31 cellular contexts compared by ENCODE assay signal in genomic region chr1:211411639-211412038, GRCh38.
"Had no signal": no experiment of that assay in that cellular context is flagged by ENCODE, and none has a peak within 500 bp of the region (broad histone marks: within the 10 kb centered on the region; RNA-seq: fewer than 3 reads in every experiment).

No MANE protein-coding gene starts in this region.

- H3K79me2 ChIP-seq: parathyroid adenoma had no signal

- H3K4me3 ChIP-seq: neural progenitor cell, ovary, psoas muscle, right lobe of liver, skin epidermis, smooth muscle cell, spleen, suprapubic skin, testis, tibial artery, transverse colon, upper lobe of right lung, uterus had no signal

- H3K4me3 Mint-ChIP-seq: natural killer cell; nephron; neural progenitor cell; stimulated activated memory B cell treated with anti-CD40 and anti-IgM and Interleukin-4, amounts not matched to agents 10 μg/mL and 1 μg/mL and 100 μg/mL, for 72 hours; stimulated activated naive CD8-positive, alpha-beta T cell treated with anti-CD3 and anti-CD28 coated beads, Interleukin-15, amount 100 ng/mL, for 72 hours; type B pancreatic cell had no signal

- H3K4me1 Mint-ChIP-seq: nephron, neural progenitor cell had no signal

- H3K9ac ChIP-seq: neural progenitor cell, parathyroid adenoma had no signal

- H3K27ac ChIP-seq: neural progenitor cell, ovary, parathyroid adenoma, psoas muscle, right lobe of liver, skin epidermis, spleen, suprapubic skin, testis, tibial artery, transverse colon, upper lobe of right lung, uterus had no signal

- H3K27me3 Mint-ChIP-seq: progenitor cell of endocrine pancreas; stimulated activated memory B cell treated with anti-CD40 and anti-IgM and Interleukin-4, amounts not matched to agents 10 μg/mL and 1 μg/mL and 100 μg/mL, for 72 hours; stimulated activated naive CD8-positive, alpha-beta T cell treated with anti-CD3 and anti-CD28 coated beads, Interleukin-15, amount 100 ng/mL, for 72 hours had no signal

- DNase-seq: natural killer cell; occipital lobe; ovary; posterior cingulate gyrus; psoas muscle; right cardiac atrium; right lobe of liver; spleen; stimulated activated CD4-positive, alpha-beta T cell treated with anti-CD3 and anti-CD28 coated beads, Interleukin-12 subunit alpha, Interleukin-12 subunit beta, amount 100 ng/mL, for 4 hours; stimulated activated CD4-positive, alpha-beta T cell treated with anti-CD3 and anti-CD28 coated beads, Interleukin-1b, Interleukin-23, amount 100 ng/mL, for 48 hours; stimulated activated CD4-positive, alpha-beta T cell treated with anti-CD3 and anti-CD28 coated beads, Interleukin-4, amount 100 ng/mL, for 1 hour; stimulated activated CD4-positive, alpha-beta T cell treated with anti-CD3 and anti-CD28 coated beads, Interleukin-4, amount 100 ng/mL, for 4 hours; stimulated activated CD8-positive, alpha-beta memory T cell treated with anti-CD3 and anti-CD28 coated beads, Interleukin-4, amount 100 ng/mL, for 48 hours; stimulated activated naive CD4-positive, alpha-beta T cell; stimulated activated naive CD8-positive, alpha-beta T cell treated with anti-CD3 and anti-CD28 coated beads, Interleukin-15, amount 100 ng/mL, for 72 hours; stimulated activated naive CD8-positive, alpha-beta T cell treated with anti-CD3 and anti-CD28 coated beads, Interleukin-15, Interleukin-2, amounts not matched to agents 100 U/mL and 50 U/mL, for 24 hours; substantia nigra; testis; tibial artery; transverse colon; upper lobe of right lung; uterus had no signal

- H3K36me3 ChIP-seq: neural progenitor cell, ovary, right lobe of liver, suprapubic skin, transverse colon, upper lobe of right lung, uterus had no signal

- H2AFZ ChIP-seq: neural progenitor cell, parathyroid adenoma had no signal

- H3K27ac Mint-ChIP-seq: natural killer cell; nephron; neural progenitor cell; progenitor cell of endocrine pancreas; stimulated activated memory B cell treated with anti-CD40 and anti-IgM and Interleukin-4, amounts not matched to agents 10 μg/mL and 1 μg/mL and 100 μg/mL, for 72 hours; stimulated activated naive CD8-positive, alpha-beta T cell treated with anti-CD3 and anti-CD28 coated beads, Interleukin-15, amount 100 ng/mL, for 72 hours; type B pancreatic cell had no signal

- H3K4me2 ChIP-seq: neural progenitor cell, smooth muscle cell had no signal

- H3K9me3 Mint-ChIP-seq: natural killer cell; stimulated activated memory B cell treated with anti-CD40 and anti-IgM and Interleukin-4, amounts not matched to agents 10 μg/mL and 1 μg/mL and 100 μg/mL, for 72 hours had no signal

- H3K9me3 ChIP-seq: ovary, psoas muscle, suprapubic skin, testis, transverse colon, upper lobe of right lung, uterus had no signal

- ATAC-seq: natural killer cell; psoas muscle; right cardiac atrium; right lobe of liver; stimulated activated memory B cell treated with anti-CD40 and anti-IgM and Interleukin-4, amounts not matched to agents 10 μg/mL and 1 μg/mL and 100 μg/mL, for 72 hours; stimulated activated naive CD8-positive, alpha-beta T cell treated with anti-CD3 and anti-CD28 coated beads, Interleukin-15, amount 100 ng/mL, for 72 hours; stimulated activated naive CD8-positive, alpha-beta T cell treated with anti-CD3 and anti-CD28 coated beads, Interleukin-15, Interleukin-2, amounts not matched to agents 100 U/mL and 50 U/mL, for 24 hours; upper lobe of right lung had no signal

- H3K4me1 ChIP-seq: neural progenitor cell, parathyroid adenoma, psoas muscle, right lobe of liver, testis, tibial artery, transverse colon, upper lobe of right lung, uterus had no signal

- H3K27me3 ChIP-seq: neural progenitor cell, ovary, right lobe of liver, testis, transverse colon, upper lobe of right lung, uterus had no signal
